In genomic region chr2:218671654-218672566, GRCh38 we compare ENCODE assay signal across 8 cellular contexts. TPM values are rescaled to one million over a fixed set of nuclear protein-coding genes. Genes with fewer than 3 reads are reported as not detected.
A peak's percentile ranks its signal among the peaks of the same experiment; 100 is the strongest.
DNase-seq lines count a peak whose midpoint lies in the region; FAIRE-seq and TF ChIP-seq lines count a peak whose summit lies in the region.

Gene RNF25 (minus strand): TSS chr2:218672002. CDS start chr2:218671970, 32 bp downstream.
Gene STK36 (plus strand): TSS chr2:218672086. CDS start chr2:218672830, 744 bp downstream.

- peaks cover 61% of the 10 kb centered on the region for H3K36me3 ChIP-seq in NT2/D1 (ENCODE audit: insufficient read depth, insufficient read length, low read length)
- peaks cover 8 to 19% (median 11%) of the 10 kb centered on the region in 4 experiments for H3K36me3 ChIP-seq in H1 (ENCODE audit: control insufficient read depth in 2 of 4, insufficient read depth in 4 of 4, low read length in 3 of 4)
- peaks cover 22 to 57% of the 10 kb centered on the region in 2 experiments for H3K36me3 ChIP-seq in mesenchymal stem cell (ENCODE audit: control insufficient read depth in 1 of 2, insufficient read depth in 2 of 2, low read depth in 1 of 2, low read length in 2 of 2)

- POLR2A ChIA-PET in H1 (lab: Charles Lee; ENCODE audit: partially characterized antibody), result interaction anchor here (0.6 to 6.4 kb wide), 15 partner anchors 9 to 176 kb away, joined by 3 to 95 read pairs (median 4); partner anchors contain the start of genes BCS1L, TTLL4 and ZNF142

- CTCF ChIA-PET in H1 (lab: Charles Lee; ENCODE audit: partially characterized antibody), result interaction anchor here (1.0 to 6.1 kb wide), 7 partner anchors 12 to 176 kb away, joined by 3 to 45 read pairs (median 7); partner anchors contain the start of genes BCS1L and ZNF142

- TF ChIP-seq EP300 in H1 (IDR thresholded peaks at IDR 0.05; ENCODE audit: borderline replicate concordance in 1 of 2, low read depth in 2 of 2, low read length in 2 of 2), result no peak

- WGBS in H1 (ENCODE audit: extremely low coverage in 1 of 2, insufficient coverage in 1 of 2, insufficient read length in 1 of 2, insufficient replicate concordance in 2 of 2, low coverage in 1 of 2, low lambda C conversion rate in 2 of 2, missing lambda C conversion rate in 1 of 2), 2 experiments, result 2% methylated on average over 49 of the region's 49 CpGs; no CpG with 5 or more reads in 1 of the 2 experiments
- under 1% methylated on average over 47 of the region's 49 CpGs for WGBS in mesenchymal stem cell

- H3K9ac ChIP-seq in NT2/D1 (ENCODE audit: insufficient read length, low read depth) (peak within 1 kb of the TSS; percentile 97), H1 (replicated peaks in 1 of 4; ENCODE audit: extremely low read depth in 1 of 4, low read depth in 3 of 4, low read length in 3 of 4) (peak within 1 kb of the TSS; percentile 72 to 96 (median 88)), mesenchymal stem cell (ENCODE audit: low read length) (peak within 1 kb of the TSS; percentile 99)

- H2BK20ac ChIP-seq in H1 (ENCODE audit: low read length), result no peak within 1 kb of the TSS

- H3K23ac ChIP-seq in H1 (ENCODE audit: insufficient read length), result no peak within 1 kb of the TSS
- no peak within 1 kb of the TSS for H3K23ac ChIP-seq in mesenchymal stem cell (ENCODE audit: low read length in 2 of 2)

- H3K79me1 ChIP-seq in H1 (ENCODE audit: low read depth, low read length) (peaks cover 2% of the 10 kb centered on the region; the same call in 1 of the 2 replicates), mesenchymal stem cell (replicated peaks; ENCODE audit: low read length, poor library complexity, severe bottlenecking) (peaks cover 20% of the 10 kb centered on the region)

- H3K9me3 ChIP-seq in NT2/D1 (ENCODE audit: insufficient read depth, low read length) (no peaks in the 10 kb centered on the region), H1 (ENCODE audit: insufficient read depth in 2 of 2, low read depth in 1 of 2, low read length in 1 of 2) (no peaks in the 10 kb centered on the region), mesenchymal stem cell (ENCODE audit: control insufficient read depth, low read length) (no peaks in the 10 kb centered on the region)

- 0 out of 2 replicates have a peak within 1 kb of the TSS, but pooled peaks have one; percentile 46 for H2BK15ac ChIP-seq in H1 (ENCODE audit: low read length)
- H2BK15ac ChIP-seq in mesenchymal stem cell (ENCODE audit: low read depth, poor library complexity, severe bottlenecking), result peak within 1 kb of the TSS; percentile 44

- peak; percentile 70 to 74 for TF ChIP-seq POLR2A in H1 (IDR thresholded peaks at IDR 0.05; ENCODE audit: control extremely low read depth in 1 of 2, low read depth in 2 of 2, low read length in 2 of 2)

- H3K56ac ChIP-seq in H1 (replicated peaks; ENCODE audit: insufficient read length, low read depth, low read length), result no peak within 1 kb of the TSS

- H4K8ac ChIP-seq in H1 (ENCODE audit: extremely low read depth, insufficient read depth, low read length) (peak within 1 kb of the TSS; percentile 82; the same call in 1 of the 2 replicates), mesenchymal stem cell (ENCODE audit: low read length) (peak within 1 kb of the TSS; percentile 87)

- DNase-seq in COLO829 (ENCODE audit: low spot score), result peak; percentile 94
- DNase-seq in GM20000 (ENCODE audit: low spot score), result peak; percentile 86
- peak; percentile 89 for DNase-seq in HT-29 (ENCODE audit: low spot score)
- peak; percentile 85 for DNase-seq in NT2/D1 (ENCODE audit: low read depth, low spot score)
- DNase-seq in activated CD8-positive, alpha-beta memory T cell treated with anti-CD3 and anti-CD28 coated beads for 48 hours (ENCODE audit: low read depth in 2 of 3, low spot score in 2 of 3), result peak; percentile 51 to 63 (median 62)
- peak; percentile 74 to 85 for DNase-seq in H1 (ENCODE audit: low read depth in 1 of 2, low spot score in 2 of 2)
- peak; percentile 92 for DNase-seq in mesenchymal stem cell
- DNase-seq in stimulated activated CD8-positive, alpha-beta memory T cell treated with anti-CD3 and anti-CD28 coated beads, Interleukin-12 subunit alpha, Interleukin-12 subunit beta, amount 100 ng/mL, for 4 hours (ENCODE audit: low read depth), result peak; percentile 67

- H2AK5ac ChIP-seq in H1 (ENCODE audit: low read depth, low read length), result no peak within 1 kb of the TSS
- H2AK5ac ChIP-seq in mesenchymal stem cell (ENCODE audit: low read length, severe bottlenecking), result peak within 1 kb of the TSS; percentile 77

- H3K4me3 ChIP-seq in NT2/D1 (ENCODE audit: insufficient read length, low read depth) (peak within 1 kb of the TSS; percentile 96), H1 (ENCODE audit: extremely low read depth in 1 of 4, insufficient read depth in 2 of 4, low read depth in 3 of 4, low read length in 4 of 4) (peak within 1 kb of the TSS; percentile 96 to 99 (median 96)), mesenchymal stem cell (ENCODE audit: insufficient read depth in 1 of 2, low read depth in 1 of 2, low read length in 2 of 2) (peak within 1 kb of the TSS; percentile 95)

- peak; percentile 55 for FAIRE-seq in H1 (lab: Jason Lieb, UNC)

- H2AFZ ChIP-seq in H1 (ENCODE audit: low read length), result peak within 1 kb of the TSS; percentile 89
- H2AFZ ChIP-seq in mesenchymal stem cell (ENCODE audit: low read depth, low read length), result peak within 1 kb of the TSS; percentile 80

- H4K5ac ChIP-seq in H1 (ENCODE audit: insufficient read length, low read depth, low read length), result peak within 1 kb of the TSS; percentile 35

- peak within 1 kb of the TSS; percentile 96 for H2BK5ac ChIP-seq in H1 (ENCODE audit: low read depth, low read length)
- H2BK5ac ChIP-seq in mesenchymal stem cell (ENCODE audit: low read depth, low read length, poor library complexity, severe bottlenecking), result peak within 1 kb of the TSS; percentile 88

- no peak within 1 kb of the TSS for H3K4ac ChIP-seq in H1 (replicated peaks; ENCODE audit: insufficient read length, low read depth, low read length)
- peak within 1 kb of the TSS in 1 of 2 experiments; percentile 56 for H3K4ac ChIP-seq in mesenchymal stem cell (ENCODE audit: low read depth in 1 of 2, low read length in 2 of 2)

- TF ChIP-seq RAD21 in H1 (IDR thresholded peaks at IDR 0.05 in 1 of 2, conservative IDR thresholded peaks at IDR 0.05 in 1 of 2; ENCODE audit: low read depth in 2 of 2, low read length in 2 of 2), result no peak

- no peaks in the 10 kb centered on the region for H4K20me1 ChIP-seq in H1 (replicated peaks in 1 of 2; ENCODE audit: control insufficient read depth in 1 of 2, insufficient read depth in 2 of 2, low read length in 2 of 2)

- TF ChIP-seq CTCF in GM20000 (IDR thresholded peaks at IDR 0.05; ENCODE audit: extremely low read depth, missing control alignments) (no peak), H1 (IDR thresholded peaks at IDR 0.05; ENCODE audit: control extremely low read depth in 1 of 3, insufficient read depth in 1 of 3, low read depth in 1 of 3, low read length in 3 of 3) (no peak)

- H2BK12ac ChIP-seq in H1 (ENCODE audit: low read depth, low read length) (peak within 1 kb of the TSS; percentile 68; the same call in 1 of the 2 replicates), mesenchymal stem cell (ENCODE audit: low read length in 2 of 2) (no peak within 1 kb of the TSS)

- peak within 1 kb of the TSS; percentile 86 for H3K27ac ChIP-seq in H1 (ENCODE audit: low read depth, low read length)
- peak within 1 kb of the TSS; percentile 91 for H3K27ac ChIP-seq in mesenchymal stem cell (ENCODE audit: low read length, poor library complexity, severe bottlenecking)

- H2BK120ac ChIP-seq in H1 (replicated peaks; ENCODE audit: low read depth, low read length) (no peak within 1 kb of the TSS), mesenchymal stem cell (ENCODE audit: low read depth, low read length) (no peak within 1 kb of the TSS)

- H3K79me2 ChIP-seq in H1 (ENCODE audit: control insufficient read depth in 1 of 2, insufficient read depth in 2 of 2, low read length in 2 of 2), result peaks cover 0 to 17% of the 10 kb centered on the region in 2 experiments; a peak in 2 of 4 replicates

- H3K4me1 ChIP-seq in NT2/D1 (ENCODE audit: insufficient read depth, insufficient read length), result no peaks in the 10 kb centered on the region
- H3K4me1 ChIP-seq in H1 (replicated peaks in 1 of 4; ENCODE audit: control insufficient read depth in 3 of 4, insufficient read depth in 4 of 4, low read length in 3 of 4), result peaks cover 0 to 4% (median 1%) of the 10 kb centered on the region in 4 experiments; a peak in 3 of 7 replicates
- H3K4me1 ChIP-seq in mesenchymal stem cell (ENCODE audit: control insufficient read depth, insufficient read depth, low read depth, low read length), result peaks cover 3% of the 10 kb centered on the region

- no peaks in the 10 kb centered on the region for H3K27me3 ChIP-seq in NT2/D1 (ENCODE audit: insufficient read depth, insufficient read length)
- H3K27me3 ChIP-seq in H1 (replicated peaks in 1 of 4; ENCODE audit: control insufficient read depth in 3 of 4, extremely low read depth in 1 of 4, insufficient read depth in 3 of 4, low read length in 3 of 4), result no peaks in the 10 kb centered on the region
- H3K27me3 ChIP-seq in mesenchymal stem cell (ENCODE audit: control insufficient read depth in 1 of 2, insufficient read depth in 1 of 2, low read length in 2 of 2), result no peaks in the 10 kb centered on the region

- H3K4me2 ChIP-seq in H1 (ENCODE audit: insufficient read depth in 1 of 2, low read depth in 2 of 2, low read length in 2 of 2), result peak within 1 kb of the TSS; percentile 95 to 96
- H3K4me2 ChIP-seq in mesenchymal stem cell (ENCODE audit: low read length, poor library complexity, severe bottlenecking), result peak within 1 kb of the TSS; percentile 51

- no peak within 1 kb of the TSS for H4K91ac ChIP-seq in H1 (replicated peaks; ENCODE audit: insufficient read length, low read length)
- H4K91ac ChIP-seq in mesenchymal stem cell (ENCODE audit: low read length), result peak within 1 kb of the TSS; percentile 88

- peaks cover 9% of the 10 kb centered on the region for H3K23me2 ChIP-seq in H1 (ENCODE audit: low read depth, low read length)

- H3K18ac ChIP-seq in H1 (ENCODE audit: extremely low read depth, low read length) (peak within 1 kb of the TSS; percentile 96), mesenchymal stem cell (ENCODE audit: low read depth in 1 of 2, low read length in 2 of 2) (peak within 1 kb of the TSS; percentile 93 to 97)

- H3K14ac ChIP-seq in H1 (ENCODE audit: insufficient read length) (no peak within 1 kb of the TSS), mesenchymal stem cell (ENCODE audit: low read length in 2 of 2) (peak within 1 kb of the TSS in 1 of 2 experiments; percentile 68)

RNA-seq across cellular contexts. Expression of gene RNF25, which starts in this region (rescaled TPM):
- total RNA-seq in HT-29 (2014; rRNA removed; shearing (Covaris generic)), result 44.6 and 55.8 TPM in 2 replicates
- 19.6 and 24.7 TPM in 2 replicates for total RNA-seq in H1 (2021; fragmentation: NEBNext Ultra II Directional; extraction: Animal tissue kit (Norgen Biotek cat#: 25700))
- 29.6 and 31.6 TPM in 2 replicates for polyA plus RNA-seq in H1 (2011; rRNA removed)
- 42.4 TPM for polyA plus RNA-seq in H1 (2011; cell fraction: cytosol; rRNA removed)
- polyA plus RNA-seq in H1 (2011; cell fraction: nucleus; rRNA removed), result 86.0 TPM
- polyA plus RNA-seq in H1 (2012, experiment 1 of 2), result 23.1 to 28.2 TPM (median 24.6 TPM) in 4 replicates
- polyA plus RNA-seq in H1 (2012, experiment 2 of 2), result 20.1 TPM
- polyA plus RNA-seq in H1 (2013, experiment 1 of 2), result 18.8 TPM
- polyA plus RNA-seq in H1 (2013, experiment 2 of 2), result 13.8 TPM
- polyA minus RNA-seq in H1 (2011; rRNA and poly(A)+ RNA removed), result 67.5 and 74.3 TPM in 2 replicates
- polyA minus RNA-seq in H1 (2011; cell fraction: cytosol; rRNA and poly(A)+ RNA removed), result 22.8 TPM
- polyA minus RNA-seq in H1 (2011; cell fraction: nucleus; rRNA and poly(A)+ RNA removed), result 28.2 TPM
- 32.9 TPM for polyA plus RNA-seq in mesenchymal stem cell (2013, experiment 1 of 2)
- 27.7 TPM for polyA plus RNA-seq in mesenchymal stem cell (2013, experiment 2 of 2)

RNA-seq across cellular contexts. Expression of gene STK36, which starts in this region (rescaled TPM):
- 17.9 and 22.4 TPM in 2 replicates for total RNA-seq in HT-29 (2014; rRNA removed; shearing (Covaris generic))
- total RNA-seq in H1 (2021; fragmentation: NEBNext Ultra II Directional; extraction: Animal tissue kit (Norgen Biotek cat#: 25700)), result 34.9 and 41.4 TPM in 2 replicates
- 57.6 and 65.8 TPM in 2 replicates for polyA plus RNA-seq in H1 (2011; rRNA removed)
- 45.0 TPM for polyA plus RNA-seq in H1 (2011; cell fraction: cytosol; rRNA removed)
- polyA plus RNA-seq in H1 (2011; cell fraction: nucleus; rRNA removed), result 290 TPM
- polyA plus RNA-seq in H1 (2012, experiment 1 of 2), result 29.9 to 35.8 TPM (median 35.4 TPM) in 4 replicates
- 19.8 TPM for polyA plus RNA-seq in H1 (2012, experiment 2 of 2)
- 23.8 TPM for polyA plus RNA-seq in H1 (2013, experiment 1 of 2)
- polyA plus RNA-seq in H1 (2013, experiment 2 of 2), result 24.3 TPM
- 54.6 and 69.5 TPM in 2 replicates for polyA minus RNA-seq in H1 (2011; rRNA and poly(A)+ RNA removed)
- polyA minus RNA-seq in H1 (2011; cell fraction: cytosol; rRNA and poly(A)+ RNA removed), result 11.6 TPM
- polyA minus RNA-seq in H1 (2011; cell fraction: nucleus; rRNA and poly(A)+ RNA removed), result 61.5 TPM
- 20.1 TPM for polyA plus RNA-seq in mesenchymal stem cell (2013, experiment 1 of 2)
- 18.3 TPM for polyA plus RNA-seq in mesenchymal stem cell (2013, experiment 2 of 2)

Comparison
In these comparisons a context has a peak if more than half of its experiments do, and no peak if none do; other contexts are left out.
1. Peak in every context shown above with its lines: DNase-seq, H3K4me3 ChIP-seq and H3K27ac ChIP-seq.